In genomic region chrX:154370882-154371770, GRCh38 we compare ENCODE assay signal across 8 cellular contexts. TPM values are rescaled to one million over a fixed set of nuclear protein-coding genes. Genes with fewer than 3 reads are reported as not detected.
DNase-seq lines count a peak whose midpoint lies in the region; ATAC-seq, FAIRE-seq and TF ChIP-seq lines count a peak whose summit lies in the region.

No MANE protein-coding gene starts in this region.

- intact Hi-C loops in activated B cell treated with CpG ODN at 0.5 μM for 24 hours (cut with micrococcal nuclease): loop anchor here (1.0 to 10.0 kb wide), 8 partner anchors 8 to 646 kb away; partner anchors contain the start of genes ABCD1, ATP6AP1, BCAP31 and EMD
- intact Hi-C loops in kidney (cut with DNase I): no loop called here

- H3K9me3 Mint-ChIP-seq in activated B cell treated with CpG ODN at 0.5 μM for 24 hours: no peaks in the 10 kb centered on the region

- H3K4me1 Mint-ChIP-seq in activated B cell treated with CpG ODN at 0.5 μM for 24 hours: peaks cover 34% of the 10 kb centered on the region

- peaks cover 0 to 8% of the 10 kb centered on the region in 2 donors for H3K36me3 ChIP-seq in kidney (ENCODE audit: control insufficient read depth in 1 of 2, insufficient read depth in 2 of 2, low read length in 2 of 2)

- ATAC-seq in GM18867 (IDR thresholded peaks at IDR 0.05; ENCODE audit: unreplicated experiment): peak; percentile 64
- peak; percentile 46 for ATAC-seq in HG03108 (IDR thresholded peaks at IDR 0.05; ENCODE audit: unreplicated experiment)
- peak; percentile 64 for ATAC-seq in activated B cell treated with CpG ODN at 0.5 μM for 24 hours (ENCODE audit: low read depth)

- no peaks in the 10 kb centered on the region for H3K9me3 ChIP-seq in kidney (ENCODE audit: control insufficient read depth in 1 of 2, low read length in 2 of 2)

- H3K9ac ChIP-seq in kidney (ENCODE audit: low read length in 2 of 2): peak overlapping the region; percentile 41 to 58

- peak overlapping the region; percentile 78 to 80 for H3K4me3 ChIP-seq in kidney (ENCODE audit: low read length in 2 of 2)

- peaks cover 0 to 13% of the 10 kb centered on the region in 2 donors for H3K4me1 ChIP-seq in kidney (ENCODE audit: control insufficient read depth in 1 of 2, insufficient read depth in 1 of 2, low read depth in 1 of 2, low read length in 2 of 2)

- H3K27ac ChIP-seq in caudate nucleus (ENCODE audit: low read depth, low read length) (peak overlapping the region; percentile 52), kidney (ENCODE audit: low read depth in 2 of 2, low read length in 2 of 2) (peak overlapping the region; percentile 65 to 82)

- POLR2A ChIA-PET in activated B cell treated with CpG ODN at 0.5 μM for 24 hours (lab: Charles Lee): interaction anchor here (0.5 to 5.2 kb wide), 23 partner anchors 8 to 444 kb away, joined by 3 to 65 read pairs (median 4); partner anchors contain the start of genes EMD, IKBKG, RPL10 and SLC10A3

- CTCF ChIA-PET in activated B cell treated with CpG ODN at 0.5 μM for 24 hours (lab: Charles Lee): no interaction called here

- TF ChIP-seq CTCF in activated B cell treated with CpG ODN at 0.5 μM for 24 hours (IDR thresholded peaks at IDR 0.05): no peak
- TF ChIP-seq CTCF in kidney (IDR thresholded peaks at IDR 0.05; ENCODE audit: borderline replicate concordance, extremely low read depth, insufficient read depth): no peak

- H3K27ac Mint-ChIP-seq in activated B cell treated with CpG ODN at 0.5 μM for 24 hours: peak overlapping the region; percentile 69

- FAIRE-seq in kidney (lab: Jason Lieb, UNC): no peak

- DNase-seq in A172 (ENCODE audit: low spot score) (peak; percentile 93), NCI-H2227 (lab: John Stamatoyannopoulos, UW; ENCODE audit: unreplicated experiment) (peak; percentile 95), activated B cell treated with CpG ODN at 0.5 μM for 24 hours (peak; percentile 76), caudate nucleus (lab: John Stamatoyannopoulos, UW) (peak in 59 of 61 donors; percentile 32 to 96 (median 82)), kidney (peak; percentile 99)
- DNase-seq in stimulated activated CD4-positive, alpha-beta T cell treated with anti-CD3 and anti-CD28 coated beads, Interleukin-12 subunit alpha, Interleukin-12 subunit beta, amount 100 ng/mL, for 48 hours (ENCODE audit: low read depth in 2 of 3, low spot score in 1 of 3): peak; percentile 77 to 89 (median 86)

- peaks cover 11% of the 10 kb centered on the region for H3K36me3 Mint-ChIP-seq in activated B cell treated with CpG ODN at 0.5 μM for 24 hours (ENCODE audit: low read depth)

- no peaks in the 10 kb centered on the region for H3K27me3 Mint-ChIP-seq in activated B cell treated with CpG ODN at 0.5 μM for 24 hours

- peak overlapping the region; percentile 84 for H3K4me3 Mint-ChIP-seq in activated B cell treated with CpG ODN at 0.5 μM for 24 hours

RNA-seq across cellular contexts. Expression of gene FLNA, which starts 3.3 kb away (rescaled TPM):
- 2,064 and 2,561 TPM in 2 replicates for total RNA-seq in A172 (2014; rRNA removed; shearing (Covaris generic))
- 605 and 679 TPM in 2 replicates for total RNA-seq in activated B cell treated with CpG ODN at 0.5 μM for 24 hours
- total RNA-seq in kidney: 1,036 TPM
- 421 TPM for polyA plus RNA-seq in kidney (ENCODE audit: insufficient read depth, low read depth, low replicate concordance)

RNA-seq across cellular contexts. Expression of gene EMD, which starts 8.0 kb away (rescaled TPM):
- 73.1 and 82.0 TPM in 2 replicates for total RNA-seq in A172 (2014; rRNA removed; shearing (Covaris generic))
- total RNA-seq in activated B cell treated with CpG ODN at 0.5 μM for 24 hours (68.4 and 70.2 TPM in 2 replicates), kidney (79.6 TPM)
- 102 TPM for polyA plus RNA-seq in kidney (ENCODE audit: insufficient read depth, low read depth, low replicate concordance)

RNA-seq across cellular contexts. Expression of gene RPL10, which starts 27.1 kb away (rescaled TPM):
- total RNA-seq in A172 (2014; rRNA removed; shearing (Covaris generic)): 2,649 and 4,739 TPM in 2 replicates
- total RNA-seq in activated B cell treated with CpG ODN at 0.5 μM for 24 hours (5,113 and 5,534 TPM in 2 replicates), kidney (2,684 TPM)
- polyA plus RNA-seq in kidney (ENCODE audit: insufficient read depth, low read depth, low replicate concordance): 2,858 TPM

RNA-seq across cellular contexts. Expression of gene DNASE1L1, which starts 37.9 kb away (rescaled TPM):
- 65.3 and 70.8 TPM in 2 replicates for total RNA-seq in A172 (2014; rRNA removed; shearing (Covaris generic))
- total RNA-seq in activated B cell treated with CpG ODN at 0.5 μM for 24 hours: 15.3 and 15.8 TPM in 2 replicates
- total RNA-seq in kidney: 33.8 TPM
- polyA plus RNA-seq in kidney (ENCODE audit: insufficient read depth, low read depth, low replicate concordance): 28.0 TPM

RNA-seq across cellular contexts. Expression of gene TAFAZZIN, which starts 40.2 kb away (rescaled TPM):
- total RNA-seq in A172 (2014; rRNA removed; shearing (Covaris generic)): 29.8 and 43.7 TPM in 2 replicates
- 50.5 and 66.1 TPM in 2 replicates for total RNA-seq in activated B cell treated with CpG ODN at 0.5 μM for 24 hours
- total RNA-seq in kidney: 40.2 TPM
- 33.3 TPM for polyA plus RNA-seq in kidney (ENCODE audit: insufficient read depth, low read depth, low replicate concordance)

Comparison
In these comparisons a context has a peak if more than half of its experiments do, and no peak if none do; other contexts are left out.
1. Peak in every context shown above with its lines: DNase-seq, ATAC-seq, H3K4me3 ChIP-seq and H3K27ac ChIP-seq.